Comparison of ENCODE assay signal across 1 cellular context in genomic region chr11:126082251-126083109, GRCh38.
A peak's percentile ranks its signal among the peaks of the same experiment; 100 is the strongest.
TF ChIP-seq lines count a peak whose summit lies in the region.

No MANE protein-coding gene starts in this region.

TF ChIP-seq in H1, 55 proteins besides CTCF, POLR2A, EP300 and RAD21:
- TF ChIP-seq EGR1 (IDR thresholded peaks at IDR 0.05; ENCODE audit: borderline replicate concordance, low read depth, low read length) (no peak), RBBP5 (IDR thresholded peaks at IDR 0.05; ENCODE audit: borderline replicate concordance, low read depth, low read length) (peak; percentile 60; the same call in 1 of the 2 replicates), POU5F1 (IDR thresholded peaks at IDR 0.05; ENCODE audit: low read depth, low read length) (peak; percentile 73; the same call in 1 of the 2 replicates), CEBPB (IDR thresholded peaks at IDR 0.05; ENCODE audit: low read depth, low read length) (peak; percentile 64), TEAD4 (IDR thresholded peaks at IDR 0.05; ENCODE audit: low read depth, low read length) (peak; percentile 79; the same call in 1 of the 2 replicates), CTBP2 (IDR thresholded peaks at IDR 0.05; ENCODE audit: borderline replicate concordance, insufficient read depth, insufficient read length, low read length) (peak; percentile 68), RXRA (IDR thresholded peaks at IDR 0.05; ENCODE audit: insufficient read depth, low read depth, low read length) (no peak), FOSL1 (IDR thresholded peaks at IDR 0.05; ENCODE audit: insufficient read depth, low read depth, low read length) (no peak), NANOG (IDR thresholded peaks at IDR 0.05; ENCODE audit: insufficient read depth, low read depth, low read length, poor library complexity, severe bottlenecking) (peak; percentile 46), BCL11A (IDR thresholded peaks at IDR 0.05; ENCODE audit: low read depth in 2 of 2, low read length in 2 of 2) (no peak), CREB1 (IDR thresholded peaks at IDR 0.05) (no peak), USF2 (IDR thresholded peaks at IDR 0.05; ENCODE audit: low read length) (no peak)
